In the genomic region with DNA sequence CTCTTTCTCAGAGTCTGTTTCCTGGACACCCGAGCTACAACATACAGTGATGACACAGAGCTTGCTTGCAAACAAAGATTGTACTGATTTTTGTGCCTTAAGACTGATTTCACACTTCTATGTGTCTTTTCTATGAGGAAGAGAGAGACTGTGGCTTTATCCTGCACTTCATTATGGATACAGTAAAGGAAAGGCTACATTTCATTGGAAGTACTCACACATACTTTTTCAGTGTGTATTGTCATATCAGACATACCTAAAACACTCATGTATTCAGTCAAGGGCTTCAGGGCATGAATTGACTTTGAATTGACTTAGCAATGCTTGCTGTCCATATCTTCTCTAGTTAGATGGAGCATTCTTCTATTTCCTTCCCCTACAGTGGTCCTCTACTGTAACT, we compare ENCODE assay signal across 2 cellular contexts.
TF ChIP-seq lines count a peak whose summit lies in the region.

No MANE protein-coding gene starts in this region.

TF ChIP-seq in IMR-90, 13 proteins besides CTCF, POLR2A, EP300 and RAD21 (continued from another document):
- TF ChIP-seq, protein P1, sequence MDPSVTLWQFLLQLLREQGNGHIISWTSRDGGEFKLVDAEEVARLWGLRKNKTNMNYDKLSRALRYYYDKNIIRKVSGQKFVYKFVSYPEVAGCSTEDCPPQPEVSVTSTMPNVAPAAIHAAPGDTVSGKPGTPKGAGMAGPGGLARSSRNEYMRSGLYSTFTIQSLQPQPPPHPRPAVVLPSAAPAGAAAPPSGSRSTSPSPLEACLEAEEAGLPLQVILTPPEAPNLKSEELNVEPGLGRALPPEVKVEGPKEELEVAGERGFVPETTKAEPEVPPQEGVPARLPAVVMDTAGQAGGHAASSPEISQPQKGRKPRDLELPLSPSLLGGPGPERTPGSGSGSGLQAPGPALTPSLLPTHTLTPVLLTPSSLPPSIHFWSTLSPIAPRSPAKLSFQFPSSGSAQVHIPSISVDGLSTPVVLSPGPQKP (IDR thresholded peaks at IDR 0.05; ENCODE audit: borderline replicate concordance, low read depth, low read length) = no peak
- TF ChIP-seq NFE2L2 (IDR thresholded peaks at IDR 0.05; ENCODE audit: low read depth, low read length) = no peak
- TF ChIP-seq MAZ (IDR thresholded peaks at IDR 0.05; ENCODE audit: borderline replicate concordance, low read depth, low read length) = no peak
- TF ChIP-seq RCOR1 (IDR thresholded peaks at IDR 0.05; ENCODE audit: insufficient replicate concordance, low read length) = no peak
- no peak for TF ChIP-seq CHD1 (IDR thresholded peaks at IDR 0.05; ENCODE audit: low read depth, low read length)
- no peak for TF ChIP-seq FOS (IDR thresholded peaks at IDR 0.05; ENCODE audit: low read depth, low read length)
- no peak for TF ChIP-seq CEBPB (IDR thresholded peaks at IDR 0.05; ENCODE audit: low read depth, low read length)
- TF ChIP-seq, protein P2, sequence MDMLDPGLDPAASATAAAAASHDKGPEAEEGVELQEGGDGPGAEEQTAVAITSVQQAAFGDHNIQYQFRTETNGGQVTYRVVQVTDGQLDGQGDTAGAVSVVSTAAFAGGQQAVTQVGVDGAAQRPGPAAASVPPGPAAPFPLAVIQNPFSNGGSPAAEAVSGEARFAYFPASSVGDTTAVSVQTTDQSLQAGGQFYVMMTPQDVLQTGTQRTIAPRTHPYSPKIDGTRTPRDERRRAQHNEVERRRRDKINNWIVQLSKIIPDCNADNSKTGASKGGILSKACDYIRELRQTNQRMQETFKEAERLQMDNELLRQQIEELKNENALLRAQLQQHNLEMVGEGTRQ (IDR thresholded peaks at IDR 0.05; ENCODE audit: low read depth, low read length) = no peak
- TF ChIP-seq MXI1 (IDR thresholded peaks at IDR 0.05; ENCODE audit: borderline replicate concordance, low read depth, low read length) = no peak
- no peak for TF ChIP-seq MAFK (IDR thresholded peaks at IDR 0.05; ENCODE audit: low read depth, low read length)

TF ChIP-seq in HEK293T, 16 proteins besides CTCF, POLR2A, EP300 and RAD21 (continued from another document):
- TF ChIP-seq, protein P3, sequence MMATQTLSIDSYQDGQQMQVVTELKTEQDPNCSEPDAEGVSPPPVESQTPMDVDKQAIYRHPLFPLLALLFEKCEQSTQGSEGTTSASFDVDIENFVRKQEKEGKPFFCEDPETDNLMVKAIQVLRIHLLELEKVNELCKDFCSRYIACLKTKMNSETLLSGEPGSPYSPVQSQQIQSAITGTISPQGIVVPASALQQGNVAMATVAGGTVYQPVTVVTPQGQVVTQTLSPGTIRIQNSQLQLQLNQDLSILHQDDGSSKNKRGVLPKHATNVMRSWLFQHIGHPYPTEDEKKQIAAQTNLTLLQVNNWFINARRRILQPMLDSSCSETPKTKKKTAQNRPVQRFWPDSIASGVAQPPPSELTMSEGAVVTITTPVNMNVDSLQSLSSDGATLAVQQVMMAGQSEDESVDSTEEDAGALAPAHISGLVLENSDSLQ (IDR thresholded peaks at IDR 0.05) = no peak
- TF ChIP-seq LEF1 (IDR thresholded peaks at IDR 0.05; ENCODE audit: borderline replicate concordance) (no peak), L3MBTL2 (conservative IDR thresholded peaks at IDR 0.05) (no peak), NFRKB (IDR thresholded peaks at IDR 0.05) (no peak), TARDBP (IDR thresholded peaks at IDR 0.05) (no peak), HDGF (IDR thresholded peaks at IDR 0.05; ENCODE audit: borderline replicate concordance) (no peak), ZNF384 (IDR thresholded peaks at IDR 0.05) (no peak), BHLHE40 (IDR thresholded peaks at IDR 0.05; ENCODE audit: borderline replicate concordance) (no peak)
TF ChIP-seq in HEK293T: peak in this region for 0.
